ENCODE assay signal across 18 cellular contexts in the genomic region with DNA sequence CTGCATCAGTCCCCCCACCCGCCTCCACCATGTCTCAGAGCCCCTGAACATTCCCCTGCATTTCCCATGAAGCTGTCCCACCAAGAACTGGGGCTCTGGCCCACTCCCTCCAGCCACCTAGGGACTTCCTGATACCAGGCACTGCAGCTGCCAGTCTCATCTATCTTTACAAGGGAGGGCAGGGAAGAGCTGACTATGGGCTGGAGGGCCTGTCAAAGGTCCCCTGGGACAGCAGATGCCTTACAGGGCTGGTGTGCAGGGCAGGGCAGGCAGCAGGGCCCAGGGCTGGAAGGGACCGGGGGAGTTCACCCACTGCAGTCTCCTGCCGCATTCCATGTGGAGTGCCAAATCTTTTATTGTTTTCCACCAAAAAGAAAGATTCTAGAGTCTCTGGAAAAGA. TPM values are rescaled to one million over a fixed set of nuclear protein-coding genes. Genes with fewer than 3 reads are reported as not detected.
DNase-seq lines count a peak whose midpoint lies in the region; ATAC-seq, FAIRE-seq and TF ChIP-seq lines count a peak whose summit lies in the region.
"Had no signal": no experiment of that assay in that cellular context is flagged by ENCODE, and none has a peak within 500 bp of the region (broad histone marks: within the 10 kb centered on the region; RNA-seq: fewer than 3 reads in every experiment).

No MANE protein-coding gene starts in this region.

- TF ChIP-seq EP300 in HepG2 (IDR thresholded peaks at IDR 0.05; ENCODE audit: low read depth in 2 of 2, low read length in 2 of 2) (no peak), HepG2 (CRISPR knock-in tag; IDR thresholded peaks at IDR 0.05; ENCODE audit: borderline replicate concordance) (no peak), gastroesophageal sphincter (IDR thresholded peaks at IDR 0.05) (no peak)

- POLR2A ChIA-PET in HepG2 (lab: Yijun Ruan, JAX): no interaction called here

- H3K4me2 ChIP-seq in HepG2 (ENCODE audit: low read depth, low read length): no peak overlapping the region

- H3K27me3 ChIP-seq in HepG2 (ENCODE audit: control insufficient read depth in 1 of 2, insufficient read depth in 2 of 2, low read length in 2 of 2) (peaks cover 2 to 23% of the 10 kb centered on the region in 2 experiments; a peak in 2 of 5 replicates), right lobe of liver (no peaks in the 10 kb centered on the region), gastroesophageal sphincter (no peaks in the 10 kb centered on the region), skeletal muscle tissue (ENCODE audit: control insufficient read depth in 3 of 3, insufficient read depth in 3 of 3, low read length in 3 of 3) (no peaks in the 10 kb centered on the region)

- BruUV-seq in HepG2 (replicated peaks; lab: Mats Ljungman, UMichigan): no TSS peak

- TF ChIP-seq RAD21 in HepG2 (CRISPR knock-in tag; IDR thresholded peaks at IDR 0.05): no peak

- H2AFZ ChIP-seq in HepG2 (ENCODE audit: low read length): no peak overlapping the region

- ATAC-seq in HepG2: 0 out of 3 replicates have a peak, but pooled peaks have one; percentile 22
- no peak for ATAC-seq in right lobe of liver
- no peak for ATAC-seq in gastroesophageal sphincter
- ATAC-seq: effector memory CD8-positive, alpha-beta T cell had no signal

- CTCF ChIA-PET in HepG2 (lab: Yijun Ruan, JAX; ENCODE audit: low intra/inter-chr PET ratio, low total read pairs): no interaction called here

- H4K20me1 ChIP-seq in HepG2 (ENCODE audit: insufficient read depth, low read length): no peaks in the 10 kb centered on the region

- no peak for DNase-seq in HepG2 (ENCODE audit: low spot score)
- no peak for DNase-seq in right lobe of liver
- DNase-seq in NCI-H146 treated with DMSO at 0.1 percent for 48 hours (lab: John Stamatoyannopoulos, UW; ENCODE audit: unreplicated experiment): no peak
- no peak for DNase-seq in NCI-H2107 (lab: John Stamatoyannopoulos, UW)
- no peak for DNase-seq in NCI-H446 (lab: John Stamatoyannopoulos, UW)
- no peak for DNase-seq in HT-29 (ENCODE audit: low spot score)
- DNase-seq: activated CD4-positive, alpha-beta T cell treated with anti-CD3 and anti-CD28 coated beads for 1 hour; activated naive CD4-positive, alpha-beta T cell treated with anti-CD3 and anti-CD28 coated beads, Interleukin-2, amount 50 U/mL, for 16 hours; Calu3; caudate nucleus; effector memory CD8-positive, alpha-beta T cell; foreskin melanocyte; NCI-H2081; nucleus accumbens; stimulated activated naive CD8-positive, alpha-beta T cell treated with anti-CD3 and anti-CD28 coated beads, Interleukin-15, amount 100 ng/mL, for 72 hours had no signal

- no peak overlapping the region for H3K9ac ChIP-seq in HepG2 (ENCODE audit: insufficient read depth, low read depth, low read length)
- H3K9ac ChIP-seq in skeletal muscle tissue (ENCODE audit: low read depth in 1 of 3, low read length in 3 of 3): peak overlapping the region in 1 of 3 donors; percentile 46

- H3K27ac ChIP-seq in HepG2 (ENCODE audit: extremely low read length, insufficient read depth, low read length): no peak overlapping the region
- no peak overlapping the region for H3K27ac ChIP-seq in right lobe of liver
- peak overlapping the region; percentile 94 to 98 (median 95) for H3K27ac ChIP-seq in gastroesophageal sphincter
- peak overlapping the region; percentile 81 for H3K27ac ChIP-seq in skeletal muscle tissue (ENCODE audit: low read depth, low read length)

- no peaks in the 10 kb centered on the region for H3K4me1 ChIP-seq in HepG2 (ENCODE audit: insufficient read depth, low read length)
- H3K4me1 ChIP-seq in right lobe of liver: peaks cover 0 to 19% (median 0%) of the 10 kb centered on the region in 4 donors
- H3K4me1 ChIP-seq in gastroesophageal sphincter: peaks cover 46 to 98% (median 47%) of the 10 kb centered on the region in 3 donors
- H3K4me1 ChIP-seq in skeletal muscle tissue (ENCODE audit: control insufficient read depth in 3 of 3, insufficient read depth in 3 of 3, low read length in 3 of 3): peaks cover 59 to 79% (median 68%) of the 10 kb centered on the region in 3 donors

- in situ Hi-C loops in HepG2 (cut with HindIII; ENCODE audit: extremely low pct_ligation_motif_present, low pct_unique_long_range_greater_than_20kb): no loop called here

- no peak for FAIRE-seq in HepG2 (lab: Jason Lieb, UNC)

- 50% methylated on average over 3 of the region's 3 CpGs for WGBS in HepG2 (ENCODE audit: low lambda C conversion rate)
- no CpG with 5 or more reads among the region's 3 CpGs for WGBS in right lobe of liver (ENCODE audit: insufficient coverage, low coverage, low lambda C conversion rate, missing lambda C conversion rate)
- WGBS in gastroesophageal sphincter (ENCODE audit: low coverage in 1 of 2), 2 donors: 100% methylated on average over 1 of the region's 3 CpGs

- no peaks in the 10 kb centered on the region for H3K79me2 ChIP-seq in HepG2 (ENCODE audit: insufficient read depth, low read length)

- TF ChIP-seq CTCF in HepG2 (CRISPR knock-in tag; IDR thresholded peaks at IDR 0.05) (no peak), right lobe of liver (IDR thresholded peaks at IDR 0.05) (no peak), gastroesophageal sphincter (IDR thresholded peaks at IDR 0.05) (no peak)

- H3K9me3 ChIP-seq in HepG2 (ENCODE audit: low read length) (no peaks in the 10 kb centered on the region), right lobe of liver (no peaks in the 10 kb centered on the region), gastroesophageal sphincter (no peaks in the 10 kb centered on the region), skeletal muscle tissue (ENCODE audit: control insufficient read depth in 3 of 3, low read length in 3 of 3) (no peaks in the 10 kb centered on the region)

- intact Hi-C loops in HepG2 (cut with micrococcal nuclease; ENCODE audit: unreplicated experiment): no loop called here
- intact Hi-C loops in right lobe of liver (cut with DNase I): loop anchor here in 1 of 2 donors (10.0 kb wide), 1 partner anchor 218 kb away; the partner anchor contains the start of gene GPR37L1

- no peak overlapping the region for H3K4me3 ChIP-seq in HepG2 (replicated peaks in 1 of 3; ENCODE audit: insufficient read depth in 1 of 3, low read depth in 2 of 3, low read length in 3 of 3)
- no peak overlapping the region for H3K4me3 ChIP-seq in right lobe of liver
- no peak overlapping the region for H3K4me3 ChIP-seq in gastroesophageal sphincter
- H3K4me3 ChIP-seq in skeletal muscle tissue (ENCODE audit: low read length in 3 of 3): no peak overlapping the region

- H3K36me3 ChIP-seq in HepG2 (replicated peaks in 1 of 2; ENCODE audit: control insufficient read depth in 1 of 2, insufficient read depth in 2 of 2, low read length in 2 of 2) (no peaks in the 10 kb centered on the region), right lobe of liver (no peaks in the 10 kb centered on the region), gastroesophageal sphincter (peaks cover 0 to 17% of the 10 kb centered on the region in 2 donors), skeletal muscle tissue (ENCODE audit: control insufficient read depth in 3 of 3, insufficient read depth in 3 of 3, low read length in 3 of 3) (no peaks in the 10 kb centered on the region)

- TF ChIP-seq POLR2A in HepG2 (IDR thresholded peaks at IDR 0.05; ENCODE audit: insufficient read depth in 1 of 2, low read depth in 2 of 2, low read length in 2 of 2) (no peak), right lobe of liver (IDR thresholded peaks at IDR 0.05) (no peak), gastroesophageal sphincter (IDR thresholded peaks at IDR 0.05) (no peak)

RNA-seq across cellular contexts. Expression of gene SHISA4, which starts 17.6 kb away (rescaled TPM):
- total RNA-seq in HepG2 (2016; rRNA removed; fragmentation: Illumina TruSeq; extraction: Trizol) (0.24 and 0.51 TPM in 2 replicates), right lobe of liver (1 to 10 TPM; 2.5 to 8.1 (median 4.8) TPM), gastroesophageal sphincter (10 to 100 TPM; 18.9 to 35.8 (median 29.3) TPM), skeletal muscle tissue (50.1 TPM)
- 0.97 and 1.8 TPM in 2 replicates for total RNA-seq in HepG2 (2016; cell fraction: cytosol; rRNA removed; fragmentation: Illumina TruSeq; extraction: Trizol; ENCODE audit: low read depth)
- total RNA-seq in HepG2 (2016; cell fraction: insoluble cytoplasmic fraction; rRNA removed; fragmentation: Illumina TruSeq; extraction: Trizol): 0.21 and 0.45 TPM in 2 replicates
- total RNA-seq in HepG2 (2016; cell fraction: membrane; rRNA removed; fragmentation: Illumina TruSeq; extraction: Trizol): 0.86 and 1.4 TPM in 2 replicates
- 0.44 and 0.47 TPM in 2 replicates for total RNA-seq in HepG2 (2016; cell fraction: nucleus; rRNA removed; fragmentation: Illumina TruSeq; extraction: Trizol)
- polyA plus RNA-seq in HepG2 (2011; rRNA removed): 1.0 and 1.1 TPM in 2 replicates
- polyA plus RNA-seq in HepG2 (2011; cell fraction: cytosol; rRNA removed): 0.59 and 1.4 TPM in 2 replicates
- 0.83 and 1.5 TPM in 2 replicates for polyA plus RNA-seq in HepG2 (2011; cell fraction: nucleus; rRNA removed)
- polyA plus RNA-seq in HepG2 (2012): 0.17 TPM in 1 of 2 replicates, not detected in the other
- polyA plus RNA-seq in HepG2 (2016; cell fraction: cytosol; fragmentation: Illumina TruSeq; extraction: Trizol; ENCODE audit: low read depth): 2.6 and 3.1 TPM in 2 replicates
- 0.36 and 0.81 TPM in 2 replicates for polyA plus RNA-seq in HepG2 (2016; cell fraction: insoluble cytoplasmic fraction; fragmentation: Illumina TruSeq; extraction: Trizol; ENCODE audit: low read depth)
- 2.1 and 2.2 TPM in 2 replicates for polyA plus RNA-seq in HepG2 (2016; cell fraction: membrane; fragmentation: Illumina TruSeq; extraction: Trizol; ENCODE audit: low read depth)
- polyA plus RNA-seq in HepG2 (2016; cell fraction: nucleus; fragmentation: Illumina TruSeq; extraction: Trizol; ENCODE audit: insufficient read depth, low read depth): 0.72 and 1.3 TPM in 2 replicates
- 1.0 and 5.4 TPM in 2 replicates for polyA minus RNA-seq in HepG2 (2011; rRNA and poly(A)+ RNA removed; ENCODE audit: low replicate concordance)
- not detected in 2 replicates for polyA minus RNA-seq in HepG2 (2011; cell fraction: cytosol; rRNA and poly(A)+ RNA removed)
- not detected in 2 replicates for polyA minus RNA-seq in HepG2 (2011; cell fraction: nucleus; rRNA and poly(A)+ RNA removed)
- total RNA-seq in HT-29 (2014; rRNA removed; shearing (Covaris generic)): 6.2 and 6.6 TPM in 2 replicates

RNA-seq across cellular contexts. Expression of gene LMOD1, which starts 40.0 kb away (rescaled TPM):
- total RNA-seq in HepG2 (2016; rRNA removed; fragmentation: Illumina TruSeq; extraction: Trizol): not detected in 2 replicates
- not detected in 2 replicates for total RNA-seq in HepG2 (2016; cell fraction: cytosol; rRNA removed; fragmentation: Illumina TruSeq; extraction: Trizol; ENCODE audit: low read depth)
- total RNA-seq in HepG2 (2016; cell fraction: insoluble cytoplasmic fraction; rRNA removed; fragmentation: Illumina TruSeq; extraction: Trizol): not detected in 2 replicates
- total RNA-seq in HepG2 (2016; cell fraction: membrane; rRNA removed; fragmentation: Illumina TruSeq; extraction: Trizol): not detected in 2 replicates
- total RNA-seq in HepG2 (2016; cell fraction: nucleus; rRNA removed; fragmentation: Illumina TruSeq; extraction: Trizol): not detected in 2 replicates
- polyA plus RNA-seq in HepG2 (2011; rRNA removed): not detected in 2 replicates
- polyA plus RNA-seq in HepG2 (2011; cell fraction: cytosol; rRNA removed): 0.01 TPM in 1 of 2 replicates, not detected in the other
- not detected in 2 replicates for polyA plus RNA-seq in HepG2 (2011; cell fraction: nucleus; rRNA removed)
- polyA plus RNA-seq in HepG2 (2012): not detected in 2 replicates
- not detected in 2 replicates for polyA plus RNA-seq in HepG2 (2016; cell fraction: cytosol; fragmentation: Illumina TruSeq; extraction: Trizol; ENCODE audit: low read depth)
- not detected in 2 replicates for polyA plus RNA-seq in HepG2 (2016; cell fraction: insoluble cytoplasmic fraction; fragmentation: Illumina TruSeq; extraction: Trizol; ENCODE audit: low read depth)
- not detected in 2 replicates for polyA plus RNA-seq in HepG2 (2016; cell fraction: membrane; fragmentation: Illumina TruSeq; extraction: Trizol; ENCODE audit: low read depth)
- not detected in 2 replicates for polyA plus RNA-seq in HepG2 (2016; cell fraction: nucleus; fragmentation: Illumina TruSeq; extraction: Trizol; ENCODE audit: insufficient read depth, low read depth)
- polyA minus RNA-seq in HepG2 (2011; rRNA and poly(A)+ RNA removed; ENCODE audit: low replicate concordance): 0.07 TPM in 1 of 2 replicates, not detected in the other
- polyA minus RNA-seq in HepG2 (2011; cell fraction: cytosol; rRNA and poly(A)+ RNA removed): not detected in 2 replicates
- polyA minus RNA-seq in HepG2 (2011; cell fraction: nucleus; rRNA and poly(A)+ RNA removed): not detected in 2 replicates
- 1 to 10 TPM; 1.1 to 3.5 (median 2.1) TPM for total RNA-seq in right lobe of liver
- total RNA-seq in gastroesophageal sphincter: 1,000 to 10,000 TPM; 1,267 to 1,570 (median 1,475) TPM
- total RNA-seq in skeletal muscle tissue: 15.1 TPM
- not detected in 2 replicates for total RNA-seq in HT-29 (2014; rRNA removed; shearing (Covaris generic))
- total RNA-seq: Calu3, HT1080 had no signal

RNA-seq across cellular contexts. Expression of gene TIMM17A, which starts 49.0 kb away (rescaled TPM):
- total RNA-seq in HepG2 (2016; rRNA removed; fragmentation: Illumina TruSeq; extraction: Trizol) (97.8 and 115 TPM in 2 replicates), right lobe of liver (10 to 100 TPM; 26.5 to 44.1 (median 38.1) TPM), gastroesophageal sphincter (10 to 100 TPM; 37.8 to 40.9 (median 38.5) TPM), skeletal muscle tissue (25.1 TPM)
- 11.9 and 13.6 TPM in 2 replicates for total RNA-seq in HepG2 (2016; cell fraction: cytosol; rRNA removed; fragmentation: Illumina TruSeq; extraction: Trizol; ENCODE audit: low read depth)
- 101 and 122 TPM in 2 replicates for total RNA-seq in HepG2 (2016; cell fraction: insoluble cytoplasmic fraction; rRNA removed; fragmentation: Illumina TruSeq; extraction: Trizol)
- 28.7 and 32.9 TPM in 2 replicates for total RNA-seq in HepG2 (2016; cell fraction: membrane; rRNA removed; fragmentation: Illumina TruSeq; extraction: Trizol)
- total RNA-seq in HepG2 (2016; cell fraction: nucleus; rRNA removed; fragmentation: Illumina TruSeq; extraction: Trizol): 60.9 and 62.3 TPM in 2 replicates
- polyA plus RNA-seq in HepG2 (2011; rRNA removed): 41.2 and 50.8 TPM in 2 replicates
- 21.0 and 31.9 TPM in 2 replicates for polyA plus RNA-seq in HepG2 (2011; cell fraction: cytosol; rRNA removed)
- 13.4 and 17.3 TPM in 2 replicates for polyA plus RNA-seq in HepG2 (2011; cell fraction: nucleus; rRNA removed)
- 33.7 and 42.3 TPM in 2 replicates for polyA plus RNA-seq in HepG2 (2012)
- 10.8 and 12.4 TPM in 2 replicates for polyA plus RNA-seq in HepG2 (2016; cell fraction: cytosol; fragmentation: Illumina TruSeq; extraction: Trizol; ENCODE audit: low read depth)
- 102 and 120 TPM in 2 replicates for polyA plus RNA-seq in HepG2 (2016; cell fraction: insoluble cytoplasmic fraction; fragmentation: Illumina TruSeq; extraction: Trizol; ENCODE audit: low read depth)
- polyA plus RNA-seq in HepG2 (2016; cell fraction: membrane; fragmentation: Illumina TruSeq; extraction: Trizol; ENCODE audit: low read depth): 20.6 and 23.3 TPM in 2 replicates
- 92.4 and 105 TPM in 2 replicates for polyA plus RNA-seq in HepG2 (2016; cell fraction: nucleus; fragmentation: Illumina TruSeq; extraction: Trizol; ENCODE audit: insufficient read depth, low read depth)
- 20.7 and 68.8 TPM in 2 replicates for polyA minus RNA-seq in HepG2 (2011; rRNA and poly(A)+ RNA removed; ENCODE audit: low replicate concordance)
- 12.0 and 12.4 TPM in 2 replicates for polyA minus RNA-seq in HepG2 (2011; cell fraction: cytosol; rRNA and poly(A)+ RNA removed)
- polyA minus RNA-seq in HepG2 (2011; cell fraction: nucleus; rRNA and poly(A)+ RNA removed): 29.9 and 30.0 TPM in 2 replicates
- 39.2 and 39.9 TPM in 2 replicates for total RNA-seq in HT-29 (2014; rRNA removed; shearing (Covaris generic))

Comparison
In these comparisons a context has a peak if more than half of its experiments do, and no peak if none do; other contexts are left out.
1. H3K27ac ChIP-seq: peak in gastroesophageal sphincter (4 of 4) and skeletal muscle tissue (single experiment); none in HepG2 (single experiment) and right lobe of liver (0 of 3).
2. RNA of gene LMOD1, which starts 40.0 kb away (total RNA-seq): 1,267 to 1,570 TPM in gastroesophageal sphincter; 15.1 TPM in skeletal muscle tissue (single experiment), 1.1 to 3.5 TPM in right lobe of liver, not detected in HepG2 and not detected in HT-29; every median in the first group is over 10 times any median in the second.